In genomic region chr6:24415753-24416152, GRCh38 we compare ENCODE assay signal across 20 cellular contexts.
DNase-seq lines count a peak whose midpoint lies in the region; ATAC-seq lines count a peak whose summit lies in the region.
"Had no signal": no experiment of that assay in that cellular context is flagged by ENCODE, and none has a peak within 500 bp of the region (broad histone marks: within the 10 kb centered on the region; RNA-seq: fewer than 3 reads in every experiment).

No MANE protein-coding gene starts in this region.

- peaks cover 0 to 5% of the 10 kb centered on the region in 2 donors for H3K4me1 Mint-ChIP-seq in stimulated activated naive B cell treated with anti-CD40 and anti-IgM and Interleukin-4, amounts not matched to agents 10 μg/mL and 1 μg/mL and 100 μg/mL, for 72 hours
- H3K4me1 Mint-ChIP-seq: neural progenitor cell had no signal

- H3K27ac Mint-ChIP-seq in stimulated activated naive B cell treated with anti-CD40 and anti-IgM and Interleukin-4, amounts not matched to agents 10 μg/mL and 1 μg/mL and 100 μg/mL, for 72 hours = no peak overlapping the region
- H3K27ac Mint-ChIP-seq: activated CD8-positive, alpha-beta memory T cell treated with anti-CD3 and anti-CD28 coated beads, Interleukin-2, amount 10 ng/mL, durations not matched to agents 7 days and 5 days; endodermal cell; neural progenitor cell had no signal

- no peaks in the 10 kb centered on the region for H3K27me3 Mint-ChIP-seq in stimulated activated naive B cell treated with anti-CD40 and anti-IgM and Interleukin-4, amounts not matched to agents 10 μg/mL and 1 μg/mL and 100 μg/mL, for 72 hours
- H3K27me3 Mint-ChIP-seq: activated CD8-positive, alpha-beta memory T cell treated with anti-CD3 and anti-CD28 coated beads, Interleukin-2, amount 10 ng/mL, durations not matched to agents 7 days and 5 days had no signal

- H3K4me3 Mint-ChIP-seq in stimulated activated naive B cell treated with anti-CD40 and anti-IgM and Interleukin-4, amounts not matched to agents 10 μg/mL and 1 μg/mL and 100 μg/mL, for 72 hours = no peak overlapping the region
- H3K4me3 Mint-ChIP-seq: activated CD8-positive, alpha-beta memory T cell treated with anti-CD3 and anti-CD28 coated beads, Interleukin-2, amount 10 ng/mL, durations not matched to agents 7 days and 5 days; endodermal cell; neural progenitor cell had no signal

- H3K9me3 Mint-ChIP-seq in stimulated activated naive B cell treated with anti-CD40 and anti-IgM and Interleukin-4, amounts not matched to agents 10 μg/mL and 1 μg/mL and 100 μg/mL, for 72 hours = no peaks in the 10 kb centered on the region
- H3K9me3 Mint-ChIP-seq: endodermal cell, neural progenitor cell had no signal

- DNase-seq in stimulated activated naive B cell treated with anti-CD40 and anti-IgM and Interleukin-4, amounts not matched to agents 10 μg/mL and 1 μg/mL and 100 μg/mL, for 72 hours = no peak
- no peak for DNase-seq in NCI-H526 treated with DMSO at 0.1 percent for 48 hours (lab: John Stamatoyannopoulos, UW)
- DNase-seq in NCI-H2107 treated with DMSO at 0.1 percent for 48 hours (lab: John Stamatoyannopoulos, UW; ENCODE audit: unreplicated experiment) = no peak
- DNase-seq in D341Med (ENCODE audit: low spot score) = no peak
- no peak for DNase-seq in NCI-H187 treated with DMSO at 0.1 percent for 48 hours (lab: John Stamatoyannopoulos, UW)
- DNase-seq: activated CD4-positive, alpha-beta T cell treated with anti-CD3 and anti-CD28 coated beads for 1 hour; activated CD8-positive, alpha-beta memory T cell treated with anti-CD3 and anti-CD28 coated beads, Interleukin-2, amount 10 ng/mL, durations not matched to agents 7 days and 5 days; activated gamma-delta T cell treated with Interleukin-2 at 50 U/mL for 16 hours; BE2C; endodermal cell; GOT3; hippocampal formation; NCI-H146; NCI-H446 treated with DMSO at 0.1 percent for 48 hours; stimulated activated naive CD4-positive, alpha-beta T cell treated with Interleukin-2 at 50 U/mL for 16 hours; upper lobe of right lung had no signal

- H3K36me3 Mint-ChIP-seq in stimulated activated naive B cell treated with anti-CD40 and anti-IgM and Interleukin-4, amounts not matched to agents 10 μg/mL and 1 μg/mL and 100 μg/mL, for 72 hours = peaks cover 27 to 49% of the 10 kb centered on the region in 2 donors

- ATAC-seq in GM19023 (IDR thresholded peaks at IDR 0.05; ENCODE audit: unreplicated experiment) = peak; percentile 90
- peak; percentile 72 for ATAC-seq in GM21717 (IDR thresholded peaks at IDR 0.05; ENCODE audit: unreplicated experiment)
- peak; percentile 59 for ATAC-seq in HG03095 (IDR thresholded peaks at IDR 0.05; ENCODE audit: unreplicated experiment)
- peak; percentile 42 to 65 for ATAC-seq in stimulated activated naive B cell treated with anti-CD40 and anti-IgM and Interleukin-4, amounts not matched to agents 10 μg/mL and 1 μg/mL and 100 μg/mL, for 72 hours (replicated peaks)
- ATAC-seq: activated CD8-positive, alpha-beta memory T cell treated with anti-CD3 and anti-CD28 coated beads, Interleukin-2, amount 10 ng/mL, durations not matched to agents 7 days and 5 days; upper lobe of right lung had no signal
